In the genomic region with DNA sequence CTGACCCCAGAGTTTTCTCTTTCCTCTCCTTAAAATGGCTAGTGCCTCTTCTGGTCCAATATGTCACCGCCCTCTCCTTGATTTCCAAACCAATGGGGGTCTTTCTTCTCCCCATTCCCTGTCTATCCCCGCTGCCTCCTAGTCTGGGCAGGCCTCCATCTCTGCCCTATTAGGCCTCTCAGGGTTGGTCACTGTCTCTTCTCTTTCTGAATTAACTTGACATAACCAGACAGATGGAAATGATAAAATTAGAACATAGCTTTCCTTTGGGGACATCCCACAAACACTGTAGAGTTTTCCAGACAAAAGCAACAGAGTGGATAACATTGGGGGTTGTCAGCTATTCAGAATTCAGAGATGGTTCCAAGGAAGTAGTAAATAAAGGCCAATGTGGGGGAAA, we compare ENCODE assay signal across 1 cellular context.
A peak's percentile ranks its signal among the peaks of the same experiment; 100 is the strongest.
TF ChIP-seq lines count a peak whose summit lies in the region.

No MANE protein-coding gene starts in this region.

TF ChIP-seq in SK-N-SH, 30 proteins besides CTCF, POLR2A, EP300 and RAD21:
- TF ChIP-seq POLR2AphosphoS5 (IDR thresholded peaks at IDR 0.05; ENCODE audit: low read depth, low read length) = no peak
- no peak for TF ChIP-seq FOXM1 (IDR thresholded peaks at IDR 0.05; ENCODE audit: low read depth)
- peak; percentile 20; the same call in 1 of the 2 replicates for TF ChIP-seq TCF12 (IDR thresholded peaks at IDR 0.05)
